16 cellular contexts compared by ENCODE assay signal in genomic region chr11:10116588-10116987, GRCh38.
"Had no signal": no experiment of that assay in that cellular context is flagged by ENCODE, and none has a peak within 500 bp of the region (broad histone marks: within the 10 kb centered on the region; RNA-seq: fewer than 3 reads in every experiment).

No MANE protein-coding gene starts in this region.

- H3K27me3 Mint-ChIP-seq: activated naive CD4-positive, alpha-beta T cell treated with anti-CD3 and anti-CD28 coated beads, Interleukin-2, amount 10 ng/mL, durations not matched to agents 7 days and 5 days; progenitor cell of endocrine pancreas had no signal

- DNase-seq: activated CD4-positive, CD25-positive, alpha-beta regulatory T cell treated with anti-CD3 and anti-CD28 coated beads, Interleukin-2, amount 50 U/mL, for 72 hours; activated naive CD4-positive, alpha-beta T cell treated with anti-CD3 and anti-CD28 coated beads, Interleukin-2, amount 10 ng/mL, durations not matched to agents 7 days and 5 days; activated T-cell treated with anti-CD3 and anti-CD28 coated beads for 4 hours; occipital lobe; right cardiac atrium; stimulated activated CD4-positive, alpha-beta T cell treated with anti-CD3 and anti-CD28 coated beads, Interleukin-15, amount 100 ng/mL, for 24 hours; stimulated activated CD4-positive, alpha-beta T cell treated with anti-CD3 and anti-CD28 coated beads, Interleukin-4, amount 100 ng/mL, for 1 hour; stimulated activated naive CD4-positive, alpha-beta T cell; substantia nigra; T1000 had no signal

- H3K27ac Mint-ChIP-seq: activated naive CD4-positive, alpha-beta T cell treated with anti-CD3 and anti-CD28 coated beads, Interleukin-2, amount 10 ng/mL, durations not matched to agents 7 days and 5 days; progenitor cell of endocrine pancreas had no signal

- H3K9me3 ChIP-seq: esophagus muscularis mucosa, upper lobe of left lung had no signal

- ATAC-seq: right cardiac atrium had no signal

- H3K4me3 ChIP-seq: esophagus muscularis mucosa, hepatocyte, skin epidermis, upper lobe of left lung had no signal

- H3K36me3 Mint-ChIP-seq: activated naive CD4-positive, alpha-beta T cell treated with anti-CD3 and anti-CD28 coated beads, Interleukin-2, amount 10 ng/mL, durations not matched to agents 7 days and 5 days had no signal

- H3K36me3 ChIP-seq: esophagus muscularis mucosa, upper lobe of left lung had no signal

- H3K4me1 Mint-ChIP-seq: activated naive CD4-positive, alpha-beta T cell treated with anti-CD3 and anti-CD28 coated beads, Interleukin-2, amount 10 ng/mL, durations not matched to agents 7 days and 5 days had no signal

- H3K27me3 ChIP-seq: esophagus muscularis mucosa, hepatocyte, upper lobe of left lung had no signal

- H3K79me2 ChIP-seq: hepatocyte had no signal

- H3K9me3 Mint-ChIP-seq: activated naive CD4-positive, alpha-beta T cell treated with anti-CD3 and anti-CD28 coated beads, Interleukin-2, amount 10 ng/mL, durations not matched to agents 7 days and 5 days; nephron had no signal

- H3K27ac ChIP-seq: esophagus muscularis mucosa, hepatocyte, upper lobe of left lung had no signal

- H3K4me3 Mint-ChIP-seq: activated naive CD4-positive, alpha-beta T cell treated with anti-CD3 and anti-CD28 coated beads, Interleukin-2, amount 10 ng/mL, durations not matched to agents 7 days and 5 days; nephron had no signal

- H3K4me2 ChIP-seq: hepatocyte had no signal

- H2AFZ ChIP-seq: hepatocyte had no signal
